1 cellular context compared by ENCODE assay signal in the genomic region with DNA sequence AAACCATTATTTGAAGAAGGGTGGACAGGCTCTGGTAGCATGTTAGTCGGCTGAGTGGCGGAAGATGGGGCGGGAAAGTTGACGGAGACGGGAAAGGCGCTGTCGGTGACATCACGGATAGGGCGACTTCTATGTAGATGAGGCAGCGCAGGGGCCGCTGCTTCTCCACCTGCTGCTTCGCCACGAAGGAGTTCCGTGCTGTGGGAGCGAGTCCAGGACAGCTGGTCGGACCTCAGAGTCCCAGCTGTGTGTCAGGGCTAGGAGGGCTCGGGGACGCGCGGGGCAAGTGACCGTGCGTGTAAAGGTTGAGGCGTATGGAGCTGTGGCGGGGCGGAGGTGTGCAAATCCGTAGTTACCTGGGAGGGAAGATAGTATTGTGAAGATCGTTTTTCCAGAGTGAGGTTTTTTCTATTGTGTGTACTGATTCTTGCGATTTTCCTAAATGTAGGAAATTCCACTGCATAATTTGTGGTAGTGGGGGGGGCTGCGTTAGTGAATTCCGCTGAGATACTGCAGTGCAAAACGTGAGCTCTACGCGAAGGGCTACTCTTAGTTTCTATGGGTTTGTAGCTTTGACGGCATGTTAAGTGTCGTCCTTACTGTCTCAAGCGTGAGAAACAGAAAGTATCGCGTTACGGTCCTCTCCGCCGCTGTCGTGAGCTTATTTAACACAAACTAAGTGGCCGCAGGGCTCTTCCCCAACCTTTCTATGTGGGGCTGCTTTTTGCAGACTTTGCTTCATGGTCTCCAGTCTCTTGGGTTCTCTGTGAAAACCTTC.
A peak's percentile ranks its signal among the peaks of the same experiment; 100 is the strongest.
TF ChIP-seq lines count a peak whose summit lies in the region.

No MANE protein-coding gene starts in this region.

TF ChIP-seq in HepG2, 621 proteins besides CTCF, POLR2A, EP300 and RAD21 (continued from another document and continues in another):
- TF ChIP-seq, protein P1, sequence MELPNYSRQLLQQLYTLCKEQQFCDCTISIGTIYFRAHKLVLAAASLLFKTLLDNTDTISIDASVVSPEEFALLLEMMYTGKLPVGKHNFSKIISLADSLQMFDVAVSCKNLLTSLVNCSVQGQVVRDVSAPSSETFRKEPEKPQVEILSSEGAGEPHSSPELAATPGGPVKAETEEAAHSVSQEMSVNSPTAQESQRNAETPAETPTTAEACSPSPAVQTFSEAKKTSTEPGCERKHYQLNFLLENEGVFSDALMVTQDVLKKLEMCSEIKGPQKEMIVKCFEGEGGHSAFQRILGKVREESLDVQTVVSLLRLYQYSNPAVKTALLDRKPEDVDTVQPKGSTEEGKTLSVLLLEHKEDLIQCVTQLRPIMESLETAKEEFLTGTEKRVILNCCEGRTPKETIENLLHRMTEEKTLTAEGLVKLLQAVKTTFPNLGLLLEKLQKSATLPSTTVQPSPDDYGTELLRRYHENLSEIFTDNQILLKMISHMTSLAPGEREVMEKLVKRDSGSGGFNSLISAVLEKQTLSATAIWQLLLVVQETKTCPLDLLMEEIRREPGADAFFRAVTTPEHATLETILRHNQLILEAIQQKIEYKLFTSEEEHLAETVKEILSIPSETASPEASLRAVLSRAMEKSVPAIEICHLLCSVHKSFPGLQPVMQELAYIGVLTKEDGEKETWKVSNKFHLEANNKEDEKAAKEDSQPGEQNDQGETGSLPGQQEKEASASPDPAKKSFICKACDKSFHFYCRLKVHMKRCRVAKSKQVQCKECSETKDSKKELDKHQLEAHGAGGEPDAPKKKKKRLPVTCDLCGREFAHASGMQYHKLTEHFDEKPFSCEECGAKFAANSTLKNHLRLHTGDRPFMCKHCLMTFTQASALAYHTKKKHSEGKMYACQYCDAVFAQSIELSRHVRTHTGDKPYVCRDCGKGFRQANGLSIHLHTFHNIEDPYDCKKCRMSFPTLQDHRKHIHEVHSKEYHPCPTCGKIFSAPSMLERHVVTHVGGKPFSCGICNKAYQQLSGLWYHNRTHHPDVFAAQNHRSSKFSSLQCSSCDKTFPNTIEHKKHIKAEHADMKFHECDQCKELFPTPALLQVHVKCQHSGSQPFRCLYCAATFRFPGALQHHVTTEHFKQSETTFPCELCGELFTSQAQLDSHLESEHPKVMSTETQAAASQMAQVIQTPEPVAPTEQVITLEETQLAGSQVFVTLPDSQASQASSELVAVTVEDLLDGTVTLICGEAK (IDR thresholded peaks at IDR 0.05): no peak
- TF ChIP-seq, protein P1 (CRISPR knock-in tag; IDR thresholded peaks at IDR 0.05): 0 out of 2 replicates have a peak, but pooled peaks have one; percentile 37
- TF ChIP-seq GTF2F1 (IDR thresholded peaks at IDR 0.05; ENCODE audit: low read length) (peak; percentile 72; the same call in 1 of the 2 replicates), ZBTB1 (CRISPR knock-in tag; IDR thresholded peaks at IDR 0.05; ENCODE audit: borderline replicate concordance) (no peak), MBD4 (IDR thresholded peaks at IDR 0.05; ENCODE audit: borderline replicate concordance, low read length) (0 out of 2 replicates have a peak, but pooled peaks have one; percentile 79), ZNF230 (CRISPR knock-in tag; IDR thresholded peaks at IDR 0.05) (no peak), ZNF614 (CRISPR knock-in tag; IDR thresholded peaks at IDR 0.05; ENCODE audit: borderline replicate concordance) (no peak), YEATS4 (CRISPR knock-in tag; IDR thresholded peaks at IDR 0.05; ENCODE audit: borderline replicate concordance) (0 out of 2 replicates have a peak, but pooled peaks have one; percentile 2), ZNF205 (CRISPR knock-in tag; IDR thresholded peaks at IDR 0.05) (no peak), ZNF460 (CRISPR knock-in tag; IDR thresholded peaks at IDR 0.05; ENCODE audit: borderline replicate concordance) (no peak), ZNF678 (CRISPR knock-in tag; IDR thresholded peaks at IDR 0.05) (no peak), HNRNPUL1 (IDR thresholded peaks at IDR 0.05; ENCODE audit: low read depth, low read length) (no peak), FOXK1 (CRISPR knock-in tag; IDR thresholded peaks at IDR 0.05; ENCODE audit: borderline replicate concordance, low read depth) (no peak), RNF2 (conservative IDR thresholded peaks at IDR 0.05; ENCODE audit: low read depth) (no peak), HDAC1 (CRISPR knock-in tag; IDR thresholded peaks at IDR 0.05) (0 out of 2 replicates have a peak, but pooled peaks have one; percentile 17), ZNF484 (CRISPR knock-in tag; IDR thresholded peaks at IDR 0.05; ENCODE audit: borderline replicate concordance, low read depth) (no peak), GATA4 (IDR thresholded peaks at IDR 0.05; ENCODE audit: borderline replicate concordance, low read depth) (peak; percentile 84), ELF1 (CRISPR knock-in tag; IDR thresholded peaks at IDR 0.05) (no peak), STAT5B (CRISPR knock-in tag; IDR thresholded peaks at IDR 0.05) (no peak), MXD4 (CRISPR knock-in tag; IDR thresholded peaks at IDR 0.05) (0 out of 2 replicates have a peak, but pooled peaks have one; percentile 22), HOXD1 (CRISPR knock-in tag; IDR thresholded peaks at IDR 0.05) (no peak), IKZF1 (IDR thresholded peaks at IDR 0.05) (no peak), ZSCAN22 (CRISPR knock-in tag; IDR thresholded peaks at IDR 0.05) (no peak), FOXJ3 (CRISPR knock-in tag; IDR thresholded peaks at IDR 0.05; ENCODE audit: borderline replicate concordance) (no peak)
- TF ChIP-seq, protein P2, sequence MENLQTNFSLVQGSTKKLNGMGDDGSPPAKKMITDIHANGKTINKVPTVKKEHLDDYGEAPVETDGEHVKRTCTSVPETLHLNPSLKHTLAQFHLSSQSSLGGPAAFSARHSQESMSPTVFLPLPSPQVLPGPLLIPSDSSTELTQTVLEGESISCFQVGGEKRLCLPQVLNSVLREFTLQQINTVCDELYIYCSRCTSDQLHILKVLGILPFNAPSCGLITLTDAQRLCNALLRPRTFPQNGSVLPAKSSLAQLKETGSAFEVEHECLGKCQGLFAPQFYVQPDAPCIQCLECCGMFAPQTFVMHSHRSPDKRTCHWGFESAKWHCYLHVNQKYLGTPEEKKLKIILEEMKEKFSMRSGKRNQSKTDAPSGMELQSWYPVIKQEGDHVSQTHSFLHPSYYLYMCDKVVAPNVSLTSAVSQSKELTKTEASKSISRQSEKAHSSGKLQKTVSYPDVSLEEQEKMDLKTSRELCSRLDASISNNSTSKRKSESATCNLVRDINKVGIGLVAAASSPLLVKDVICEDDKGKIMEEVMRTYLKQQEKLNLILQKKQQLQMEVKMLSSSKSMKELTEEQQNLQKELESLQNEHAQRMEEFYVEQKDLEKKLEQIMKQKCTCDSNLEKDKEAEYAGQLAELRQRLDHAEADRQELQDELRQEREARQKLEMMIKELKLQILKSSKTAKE (CRISPR knock-in tag; IDR thresholded peaks at IDR 0.05; ENCODE audit: borderline replicate concordance): no peak
- TF ChIP-seq, protein P3, sequence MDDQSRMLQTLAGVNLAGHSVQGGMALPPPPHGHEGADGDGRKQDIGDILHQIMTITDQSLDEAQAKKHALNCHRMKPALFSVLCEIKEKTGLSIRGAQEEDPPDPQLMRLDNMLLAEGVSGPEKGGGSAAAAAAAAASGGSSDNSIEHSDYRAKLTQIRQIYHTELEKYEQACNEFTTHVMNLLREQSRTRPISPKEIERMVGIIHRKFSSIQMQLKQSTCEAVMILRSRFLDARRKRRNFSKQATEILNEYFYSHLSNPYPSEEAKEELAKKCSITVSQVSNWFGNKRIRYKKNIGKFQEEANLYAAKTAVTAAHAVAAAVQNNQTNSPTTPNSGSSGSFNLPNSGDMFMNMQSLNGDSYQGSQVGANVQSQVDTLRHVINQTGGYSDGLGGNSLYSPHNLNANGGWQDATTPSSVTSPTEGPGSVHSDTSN (CRISPR knock-in tag; IDR thresholded peaks at IDR 0.05; ENCODE audit: borderline replicate concordance): no peak
- TF ChIP-seq, protein P4, sequence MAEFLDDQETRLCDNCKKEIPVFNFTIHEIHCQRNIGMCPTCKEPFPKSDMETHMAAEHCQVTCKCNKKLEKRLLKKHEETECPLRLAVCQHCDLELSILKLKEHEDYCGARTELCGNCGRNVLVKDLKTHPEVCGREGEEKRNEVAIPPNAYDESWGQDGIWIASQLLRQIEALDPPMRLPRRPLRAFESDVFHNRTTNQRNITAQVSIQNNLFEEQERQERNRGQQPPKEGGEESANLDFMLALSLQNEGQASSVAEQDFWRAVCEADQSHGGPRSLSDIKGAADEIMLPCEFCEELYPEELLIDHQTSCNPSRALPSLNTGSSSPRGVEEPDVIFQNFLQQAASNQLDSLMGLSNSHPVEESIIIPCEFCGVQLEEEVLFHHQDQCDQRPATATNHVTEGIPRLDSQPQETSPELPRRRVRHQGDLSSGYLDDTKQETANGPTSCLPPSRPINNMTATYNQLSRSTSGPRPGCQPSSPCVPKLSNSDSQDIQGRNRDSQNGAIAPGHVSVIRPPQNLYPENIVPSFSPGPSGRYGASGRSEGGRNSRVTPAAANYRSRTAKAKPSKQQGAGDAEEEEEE (CRISPR knock-in tag; IDR thresholded peaks at IDR 0.05; ENCODE audit: borderline replicate concordance): no peak
- TF ChIP-seq, protein P5, sequence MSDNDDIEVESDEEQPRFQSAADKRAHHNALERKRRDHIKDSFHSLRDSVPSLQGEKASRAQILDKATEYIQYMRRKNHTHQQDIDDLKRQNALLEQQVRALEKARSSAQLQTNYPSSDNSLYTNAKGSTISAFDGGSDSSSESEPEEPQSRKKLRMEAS (IDR thresholded peaks at IDR 0.05): peak; percentile 56; the same call in 1 of the 2 replicates
- TF ChIP-seq, protein P6, sequence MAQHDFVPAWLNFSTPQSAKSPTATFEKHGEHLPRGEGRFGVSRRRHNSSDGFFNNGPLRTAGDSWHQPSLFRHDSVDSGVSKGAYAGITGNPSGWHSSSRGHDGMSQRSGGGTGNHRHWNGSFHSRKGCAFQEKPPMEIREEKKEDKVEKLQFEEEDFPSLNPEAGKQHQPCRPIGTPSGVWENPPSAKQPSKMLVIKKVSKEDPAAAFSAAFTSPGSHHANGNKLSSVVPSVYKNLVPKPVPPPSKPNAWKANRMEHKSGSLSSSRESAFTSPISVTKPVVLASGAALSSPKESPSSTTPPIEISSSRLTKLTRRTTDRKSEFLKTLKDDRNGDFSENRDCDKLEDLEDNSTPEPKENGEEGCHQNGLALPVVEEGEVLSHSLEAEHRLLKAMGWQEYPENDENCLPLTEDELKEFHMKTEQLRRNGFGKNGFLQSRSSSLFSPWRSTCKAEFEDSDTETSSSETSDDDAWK (CRISPR knock-in tag; IDR thresholded peaks at IDR 0.05): no peak
- TF ChIP-seq, protein P7, sequence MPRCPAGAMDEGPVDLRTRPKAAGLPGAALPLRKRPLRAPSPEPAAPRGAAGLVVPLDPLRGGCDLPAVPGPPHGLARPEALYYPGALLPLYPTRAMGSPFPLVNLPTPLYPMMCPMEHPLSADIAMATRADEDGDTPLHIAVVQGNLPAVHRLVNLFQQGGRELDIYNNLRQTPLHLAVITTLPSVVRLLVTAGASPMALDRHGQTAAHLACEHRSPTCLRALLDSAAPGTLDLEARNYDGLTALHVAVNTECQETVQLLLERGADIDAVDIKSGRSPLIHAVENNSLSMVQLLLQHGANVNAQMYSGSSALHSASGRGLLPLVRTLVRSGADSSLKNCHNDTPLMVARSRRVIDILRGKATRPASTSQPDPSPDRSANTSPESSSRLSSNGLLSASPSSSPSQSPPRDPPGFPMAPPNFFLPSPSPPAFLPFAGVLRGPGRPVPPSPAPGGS (CRISPR knock-in tag; IDR thresholded peaks at IDR 0.05): no peak
- TF ChIP-seq, protein P8, sequence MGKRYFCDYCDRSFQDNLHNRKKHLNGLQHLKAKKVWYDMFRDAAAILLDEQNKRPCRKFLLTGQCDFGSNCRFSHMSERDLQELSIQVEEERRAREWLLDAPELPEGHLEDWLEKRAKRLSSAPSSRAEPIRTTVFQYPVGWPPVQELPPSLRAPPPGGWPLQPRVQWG (CRISPR knock-in tag; IDR thresholded peaks at IDR 0.05; ENCODE audit: borderline replicate concordance, low read depth): no peak
- TF ChIP-seq, protein P9, sequence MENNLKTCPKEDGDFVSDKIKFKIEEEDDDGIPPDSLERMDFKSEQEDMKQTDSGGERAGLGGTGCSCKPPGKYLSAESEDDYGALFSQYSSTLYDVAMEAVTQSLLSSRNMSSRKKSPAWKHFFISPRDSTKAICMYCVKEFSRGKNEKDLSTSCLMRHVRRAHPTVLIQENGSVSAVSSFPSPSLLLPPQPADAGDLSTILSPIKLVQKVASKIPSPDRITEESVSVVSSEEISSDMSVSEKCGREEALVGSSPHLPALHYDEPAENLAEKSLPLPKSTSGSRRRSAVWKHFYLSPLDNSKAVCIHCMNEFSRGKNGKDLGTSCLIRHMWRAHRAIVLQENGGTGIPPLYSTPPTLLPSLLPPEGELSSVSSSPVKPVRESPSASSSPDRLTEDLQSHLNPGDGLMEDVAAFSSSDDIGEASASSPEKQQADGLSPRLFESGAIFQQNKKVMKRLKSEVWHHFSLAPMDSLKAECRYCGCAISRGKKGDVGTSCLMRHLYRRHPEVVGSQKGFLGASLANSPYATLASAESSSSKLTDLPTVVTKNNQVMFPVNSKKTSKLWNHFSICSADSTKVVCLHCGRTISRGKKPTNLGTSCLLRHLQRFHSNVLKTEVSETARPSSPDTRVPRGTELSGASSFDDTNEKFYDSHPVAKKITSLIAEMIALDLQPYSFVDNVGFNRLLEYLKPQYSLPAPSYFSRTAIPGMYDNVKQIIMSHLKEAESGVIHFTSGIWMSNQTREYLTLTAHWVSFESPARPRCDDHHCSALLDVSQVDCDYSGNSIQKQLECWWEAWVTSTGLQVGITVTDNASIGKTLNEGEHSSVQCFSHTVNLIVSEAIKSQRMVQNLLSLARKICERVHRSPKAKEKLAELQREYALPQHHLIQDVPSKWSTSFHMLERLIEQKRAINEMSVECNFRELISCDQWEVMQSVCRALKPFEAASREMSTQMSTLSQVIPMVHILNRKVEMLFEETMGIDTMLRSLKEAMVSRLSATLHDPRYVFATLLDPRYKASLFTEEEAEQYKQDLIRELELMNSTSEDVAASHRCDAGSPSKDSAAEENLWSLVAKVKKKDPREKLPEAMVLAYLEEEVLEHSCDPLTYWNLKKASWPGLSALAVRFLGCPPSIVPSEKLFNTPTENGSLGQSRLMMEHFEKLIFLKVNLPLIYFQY (CRISPR knock-in tag; IDR thresholded peaks at IDR 0.05; ENCODE audit: borderline replicate concordance): no peak
